ENCODE assay signal across 1 cellular context in the genomic region with DNA sequence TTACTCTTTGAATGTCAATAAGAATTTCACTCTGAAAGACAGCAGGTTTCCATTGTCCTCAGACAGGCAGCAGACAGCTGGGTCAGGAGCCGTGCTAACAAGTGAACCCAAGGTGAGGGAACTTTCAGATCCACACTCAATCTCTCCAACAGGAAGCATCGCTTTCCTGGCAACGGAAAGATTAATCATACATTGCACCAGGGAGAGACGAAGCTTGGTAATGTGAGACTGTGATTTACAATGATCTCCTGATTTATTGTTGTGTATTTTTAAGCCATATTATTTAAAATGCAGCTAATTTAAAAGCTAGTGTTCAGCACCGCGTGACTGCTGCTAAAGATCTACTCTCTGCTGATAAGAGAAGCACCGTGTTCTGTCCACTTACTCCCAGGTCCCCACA.
TF ChIP-seq lines count a peak whose summit lies in the region.

No MANE protein-coding gene starts in this region.

TF ChIP-seq in HEK293, 187 proteins besides CTCF, POLR2A, EP300 and RAD21 (continued from another document):
- TF ChIP-seq, protein P1, sequence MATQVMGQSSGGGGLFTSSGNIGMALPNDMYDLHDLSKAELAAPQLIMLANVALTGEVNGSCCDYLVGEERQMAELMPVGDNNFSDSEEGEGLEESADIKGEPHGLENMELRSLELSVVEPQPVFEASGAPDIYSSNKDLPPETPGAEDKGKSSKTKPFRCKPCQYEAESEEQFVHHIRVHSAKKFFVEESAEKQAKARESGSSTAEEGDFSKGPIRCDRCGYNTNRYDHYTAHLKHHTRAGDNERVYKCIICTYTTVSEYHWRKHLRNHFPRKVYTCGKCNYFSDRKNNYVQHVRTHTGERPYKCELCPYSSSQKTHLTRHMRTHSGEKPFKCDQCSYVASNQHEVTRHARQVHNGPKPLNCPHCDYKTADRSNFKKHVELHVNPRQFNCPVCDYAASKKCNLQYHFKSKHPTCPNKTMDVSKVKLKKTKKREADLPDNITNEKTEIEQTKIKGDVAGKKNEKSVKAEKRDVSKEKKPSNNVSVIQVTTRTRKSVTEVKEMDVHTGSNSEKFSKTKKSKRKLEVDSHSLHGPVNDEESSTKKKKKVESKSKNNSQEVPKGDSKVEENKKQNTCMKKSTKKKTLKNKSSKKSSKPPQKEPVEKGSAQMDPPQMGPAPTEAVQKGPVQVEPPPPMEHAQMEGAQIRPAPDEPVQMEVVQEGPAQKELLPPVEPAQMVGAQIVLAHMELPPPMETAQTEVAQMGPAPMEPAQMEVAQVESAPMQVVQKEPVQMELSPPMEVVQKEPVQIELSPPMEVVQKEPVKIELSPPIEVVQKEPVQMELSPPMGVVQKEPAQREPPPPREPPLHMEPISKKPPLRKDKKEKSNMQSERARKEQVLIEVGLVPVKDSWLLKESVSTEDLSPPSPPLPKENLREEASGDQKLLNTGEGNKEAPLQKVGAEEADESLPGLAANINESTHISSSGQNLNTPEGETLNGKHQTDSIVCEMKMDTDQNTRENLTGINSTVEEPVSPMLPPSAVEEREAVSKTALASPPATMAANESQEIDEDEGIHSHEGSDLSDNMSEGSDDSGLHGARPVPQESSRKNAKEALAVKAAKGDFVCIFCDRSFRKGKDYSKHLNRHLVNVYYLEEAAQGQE (tag by site-specific recombination; IDR thresholded peaks at IDR 0.05): no peak
- TF ChIP-seq, protein P2, sequence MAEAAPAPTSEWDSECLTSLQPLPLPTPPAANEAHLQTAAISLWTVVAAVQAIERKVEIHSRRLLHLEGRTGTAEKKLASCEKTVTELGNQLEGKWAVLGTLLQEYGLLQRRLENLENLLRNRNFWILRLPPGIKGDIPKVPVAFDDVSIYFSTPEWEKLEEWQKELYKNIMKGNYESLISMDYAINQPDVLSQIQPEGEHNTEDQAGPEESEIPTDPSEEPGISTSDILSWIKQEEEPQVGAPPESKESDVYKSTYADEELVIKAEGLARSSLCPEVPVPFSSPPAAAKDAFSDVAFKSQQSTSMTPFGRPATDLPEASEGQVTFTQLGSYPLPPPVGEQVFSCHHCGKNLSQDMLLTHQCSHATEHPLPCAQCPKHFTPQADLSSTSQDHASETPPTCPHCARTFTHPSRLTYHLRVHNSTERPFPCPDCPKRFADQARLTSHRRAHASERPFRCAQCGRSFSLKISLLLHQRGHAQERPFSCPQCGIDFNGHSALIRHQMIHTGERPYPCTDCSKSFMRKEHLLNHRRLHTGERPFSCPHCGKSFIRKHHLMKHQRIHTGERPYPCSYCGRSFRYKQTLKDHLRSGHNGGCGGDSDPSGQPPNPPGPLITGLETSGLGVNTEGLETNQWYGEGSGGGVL (tag by site-specific recombination; IDR thresholded peaks at IDR 0.05): no peak
- TF ChIP-seq ZNF768 (tag by site-specific recombination; IDR thresholded peaks at IDR 0.05): no peak
- TF ChIP-seq SCRT2 (tag by site-specific recombination; IDR thresholded peaks at IDR 0.05): 0 out of 2 replicates have a peak, but pooled peaks have one; percentile 41
- no peak for TF ChIP-seq ZNF341 (tag by site-specific recombination; IDR thresholded peaks at IDR 0.05; ENCODE audit: low read depth)
- TF ChIP-seq TRIM28 (IDR thresholded peaks at IDR 0.05; ENCODE audit: borderline replicate concordance, low read length): peak; percentile 87
- no peak for TF ChIP-seq ZNF354C (tag by site-specific recombination; IDR thresholded peaks at IDR 0.05; ENCODE audit: borderline replicate concordance, low read depth)
TF ChIP-seq in HEK293: peak in this region for 5.
